ENCODE assay signal across 8 cellular contexts in genomic region chr3:46883252-46884185, GRCh38. TPM values are rescaled to one million over a fixed set of nuclear protein-coding genes. Genes with fewer than 3 reads are reported as not detected.
A peak's percentile ranks its signal among the peaks of the same experiment; 100 is the strongest.
DNase-seq lines count a peak whose midpoint lies in the region; ATAC-seq and TF ChIP-seq lines count a peak whose summit lies in the region.

No MANE protein-coding gene starts in this region.

- POLR2A ChIA-PET in activated B cell treated with CpG ODN at 0.5 μM for 24 hours (lab: Charles Lee), result no interaction called here

- H3K27ac Mint-ChIP-seq in activated B cell treated with CpG ODN at 0.5 μM for 24 hours, result no peak overlapping the region

- CTCF ChIA-PET in activated B cell treated with CpG ODN at 0.5 μM for 24 hours (lab: Charles Lee), result no interaction called here

- intact Hi-C loops in activated B cell treated with CpG ODN at 0.5 μM for 24 hours (cut with micrococcal nuclease) (no loop called here), adrenal gland (cut with DNase I) (no loop called here)

- H3K36me3 ChIP-seq in right atrium auricular region, result no peaks in the 10 kb centered on the region
- H3K36me3 ChIP-seq in adrenal gland (replicated peaks in 1 of 2), result no peaks in the 10 kb centered on the region

- H3K27me3 Mint-ChIP-seq in activated B cell treated with CpG ODN at 0.5 μM for 24 hours, result peaks cover 41% of the 10 kb centered on the region

- H3K4me3 Mint-ChIP-seq in activated B cell treated with CpG ODN at 0.5 μM for 24 hours, result peak overlapping the region; percentile 67

- H3K4me1 ChIP-seq in right atrium auricular region, result peaks cover 0 to 34% of the 10 kb centered on the region in 2 donors
- peaks cover 15% of the 10 kb centered on the region in 2 donors for H3K4me1 ChIP-seq in adrenal gland (replicated peaks in 1 of 2)

- H3K9me3 ChIP-seq in right atrium auricular region (no peaks in the 10 kb centered on the region), adrenal gland (replicated peaks in 1 of 3) (no peaks in the 10 kb centered on the region)

- peaks cover 12% of the 10 kb centered on the region for H3K4me1 Mint-ChIP-seq in activated B cell treated with CpG ODN at 0.5 μM for 24 hours

- peak overlapping the region; percentile 66 to 76 for H3K27ac ChIP-seq in right atrium auricular region
- peak overlapping the region in 17 of 21 experiments; percentile 41 to 87 (median 74) for H3K27ac ChIP-seq in skin epidermis
- H3K27ac ChIP-seq in adrenal gland, result peak overlapping the region in 2 of 5 donors; percentile 74

- H3K4me3 ChIP-seq in right atrium auricular region, result peak overlapping the region; percentile 63 to 68
- H3K4me3 ChIP-seq in skin epidermis, result peak overlapping the region; percentile 35 to 48 (median 43)
- peak overlapping the region in 2 of 4 donors; percentile 25 to 59 for H3K4me3 ChIP-seq in adrenal gland

- peaks cover 0 to 16% of the 10 kb centered on the region in 2 donors for H3K27me3 ChIP-seq in right atrium auricular region
- peaks cover 12% of the 10 kb centered on the region for H3K27me3 ChIP-seq in adrenal gland

- ATAC-seq in activated B cell treated with CpG ODN at 0.5 μM for 24 hours (ENCODE audit: low read depth) (peak; percentile 60), HG02870 (IDR thresholded peaks at IDR 0.05; ENCODE audit: unreplicated experiment) (no peak), GM18868 (IDR thresholded peaks at IDR 0.05; ENCODE audit: unreplicated experiment) (no peak)

- TF ChIP-seq CTCF in activated B cell treated with CpG ODN at 0.5 μM for 24 hours (IDR thresholded peaks at IDR 0.05) (no peak), right atrium auricular region (IDR thresholded peaks at IDR 0.05) (no peak), adrenal gland (IDR thresholded peaks at IDR 0.05) (no peak)

- DNase-seq in DMS53 (lab: John Stamatoyannopoulos, UW) (peak; percentile 43), DMS53 treated with DMSO at 0.1 percent for 48 hours (lab: John Stamatoyannopoulos, UW; ENCODE audit: unreplicated experiment) (no peak), activated B cell treated with CpG ODN at 0.5 μM for 24 hours (peak; percentile 26), right atrium auricular region (ENCODE audit: low spot score) (no peak), adrenal gland (no peak)

- TF ChIP-seq POLR2A in adrenal gland (IDR thresholded peaks at IDR 0.05), result no peak

- 10 to 16% (median 14%) methylated on average over 13 to 45 of the region's 66 CpGs for WGBS in adrenal gland, 4 donors

- H3K9me3 Mint-ChIP-seq in activated B cell treated with CpG ODN at 0.5 μM for 24 hours, result no peaks in the 10 kb centered on the region

- no peaks in the 10 kb centered on the region for H3K36me3 Mint-ChIP-seq in activated B cell treated with CpG ODN at 0.5 μM for 24 hours (ENCODE audit: low read depth)

RNA-seq across cellular contexts. Expression of gene PTH1R, which starts 6.0 kb away (rescaled TPM):
- total RNA-seq in activated B cell treated with CpG ODN at 0.5 μM for 24 hours, result not detected in 2 replicates
- total RNA-seq in right atrium auricular region, result 10 to 100 TPM in 1 of 2 donors, 1 to 10 TPM in 1; 7.2 to 10.1 TPM
- 100 to 1,000 TPM in 2 of 8 donors, 10 to 100 TPM in 6; 10.0 to 117 (median 47.5) TPM for total RNA-seq in adrenal gland
- 1,000 to 10,000 TPM in 1 of 3 donors, 100 to 1,000 TPM in 1, 10 to 100 TPM in 1; 10.4 to 1,399 (median 244) TPM for polyA plus RNA-seq in adrenal gland

RNA-seq across cellular contexts. Expression of gene MYL3, which starts 20.3 kb away (rescaled TPM):
- total RNA-seq in activated B cell treated with CpG ODN at 0.5 μM for 24 hours (not detected in 2 replicates), right atrium auricular region (100 to 1,000 TPM; 208 to 223 TPM), adrenal gland (10 to 100 TPM in 2 of 8 donors, 1 to 10 TPM in 5, not detected in 1; 1.4 to 12.1 (median 4.6) TPM)
- polyA plus RNA-seq in adrenal gland, result 10 to 100 TPM in 1 of 3 donors, 1 to 10 TPM in 2; 1.7 to 12.7 (median 5.7) TPM

Comparison
In these comparisons a context has a peak if more than half of its experiments do, and no peak if none do; other contexts are left out.
1. DNase-seq: peak in DMS53 (single experiment) and activated B cell treated with CpG ODN at 0.5 μM for 24 hours (single experiment); none in DMS53 treated with DMSO at 0.1 percent for 48 hours (single experiment), right atrium auricular region (single experiment) and adrenal gland (0 of 7).
2. RNA of gene MYL3, which starts 20.3 kb away (total RNA-seq): 208 to 223 TPM in right atrium auricular region; 1.4 to 12.1 TPM in adrenal gland and not detected in activated B cell treated with CpG ODN at 0.5 μM for 24 hours; every median in the first group is over 10 times any median in the second.